Comparison of ENCODE assay signal across 10 cellular contexts in genomic region chr1:212256404-212256803, GRCh38. TPM values are rescaled to one million over a fixed set of nuclear protein-coding genes. Genes with fewer than 3 reads are reported as not detected.
DNase-seq lines count a peak whose midpoint lies in the region; ATAC-seq and TF ChIP-seq lines count a peak whose summit lies in the region.
"Had no signal": no experiment of that assay in that cellular context is flagged by ENCODE, and none has a peak within 500 bp of the region (broad histone marks: within the 10 kb centered on the region; RNA-seq: fewer than 3 reads in every experiment).

No MANE protein-coding gene starts in this region.

- TF ChIP-seq CTCF in right lobe of liver (IDR thresholded peaks at IDR 0.05) (no peak), esophagus squamous epithelium (IDR thresholded peaks at IDR 0.05) (no peak)

- peak overlapping the region; percentile 3 to 86 (median 78) for H3K4me3 Mint-ChIP-seq in CD4-positive, alpha-beta memory T cell

- peaks cover 56 to 91% (median 72%) of the 10 kb centered on the region in 4 donors for H3K4me1 Mint-ChIP-seq in CD4-positive, alpha-beta memory T cell

- WGBS in right lobe of liver (ENCODE audit: insufficient coverage, low coverage, low lambda C conversion rate, missing lambda C conversion rate) = 38% methylated on average over 1 of the region's 1 CpG
- WGBS in esophagus squamous epithelium, 2 donors = 69% methylated on average over 1 of the region's 1 CpG; no CpG with 5 or more reads in 1 of the 2 donors

- no peaks in the 10 kb centered on the region for H3K36me3 ChIP-seq in CD4-positive, alpha-beta memory T cell (ENCODE audit: insufficient read depth, low read length)
- no peaks in the 10 kb centered on the region for H3K36me3 ChIP-seq in right lobe of liver
- H3K36me3 ChIP-seq in esophagus squamous epithelium = no peaks in the 10 kb centered on the region
- H3K36me3 ChIP-seq: SJSA1, suprapubic skin had no signal

- H3K9me3 Mint-ChIP-seq in CD4-positive, alpha-beta memory T cell = peaks cover 0 to 2% (median 0%) of the 10 kb centered on the region in 8 donors

- no peak overlapping the region for H3K27ac ChIP-seq in CD4-positive, alpha-beta memory T cell (ENCODE audit: low read depth, low read length)
- peak overlapping the region; percentile 89 to 94 (median 94) for H3K27ac ChIP-seq in right lobe of liver
- no peak overlapping the region for H3K27ac ChIP-seq in substantia nigra (ENCODE audit: low read depth, low read length, poor library complexity, severe bottlenecking)
- no peak overlapping the region for H3K27ac ChIP-seq in esophagus squamous epithelium
- H3K27ac ChIP-seq: SJSA1, suprapubic skin had no signal

- peak; percentile 62 for ATAC-seq in HG02678 (IDR thresholded peaks at IDR 0.05; ENCODE audit: unreplicated experiment)
- ATAC-seq in right lobe of liver = peak in 2 of 4 donors; percentile 1

- no peaks in the 10 kb centered on the region for H3K27me3 ChIP-seq in CD4-positive, alpha-beta memory T cell (ENCODE audit: insufficient read depth, low read length)
- no peaks in the 10 kb centered on the region for H3K27me3 ChIP-seq in right lobe of liver
- H3K27me3 ChIP-seq in esophagus squamous epithelium = no peaks in the 10 kb centered on the region
- H3K27me3 ChIP-seq: SJSA1, suprapubic skin had no signal

- intact Hi-C loops in CD4-positive, alpha-beta memory T cell (cut with micrococcal nuclease) = loop anchor here (1.0 kb wide), 1 partner anchor 29 kb away; the partner anchor contains the start of gene PPP2R5A
- intact Hi-C loops in right lobe of liver (cut with DNase I) (no loop called here), esophagus squamous epithelium (cut with DNase I) (no loop called here)

- no peak overlapping the region for H3K4me3 ChIP-seq in CD4-positive, alpha-beta memory T cell (ENCODE audit: low read length in 2 of 2)
- no peak overlapping the region for H3K4me3 ChIP-seq in right lobe of liver
- H3K4me3 ChIP-seq in esophagus squamous epithelium = no peak overlapping the region
- H3K4me3 ChIP-seq: SJSA1, suprapubic skin had no signal

- peaks cover 71% of the 10 kb centered on the region for H3K4me1 ChIP-seq in CD4-positive, alpha-beta memory T cell (ENCODE audit: insufficient read depth, low read length)
- H3K4me1 ChIP-seq in right lobe of liver (peaks cover 0 to 54% (median 32%) of the 10 kb centered on the region in 4 donors), esophagus squamous epithelium (peaks cover 0 to 27% (median 11%) of the 10 kb centered on the region in 3 donors)
- H3K4me1 ChIP-seq: SJSA1 had no signal

- CTCF ChIA-PET in CD4-positive, alpha-beta memory T cell (lab: Charles Lee; ENCODE audit: partially characterized antibody) = interaction anchor here (0.9 to 1.6 kb wide), 5 partner anchors 16 to 247 kb away, joined by 3 to 5 read pairs (median 4); partner anchors contain the start of genes DTL and INTS7

- no peaks in the 10 kb centered on the region for H3K27me3 Mint-ChIP-seq in CD4-positive, alpha-beta memory T cell

- no peaks in the 10 kb centered on the region for H3K36me3 Mint-ChIP-seq in CD4-positive, alpha-beta memory T cell

- H3K9me3 ChIP-seq in CD4-positive, alpha-beta memory T cell (ENCODE audit: control insufficient read depth in 1 of 2, low read length in 2 of 2) = no peaks in the 10 kb centered on the region
- H3K9me3 ChIP-seq in right lobe of liver (no peaks in the 10 kb centered on the region), esophagus squamous epithelium (no peaks in the 10 kb centered on the region)
- H3K9me3 ChIP-seq: SJSA1, suprapubic skin had no signal

- H3K27ac Mint-ChIP-seq in CD4-positive, alpha-beta memory T cell = peak overlapping the region; percentile 77 to 92 (median 86)

- TF ChIP-seq POLR2A in right lobe of liver (IDR thresholded peaks at IDR 0.05) (no peak), esophagus squamous epithelium (IDR thresholded peaks at IDR 0.05) (no peak)

- DNase-seq in CD4-positive, alpha-beta memory T cell = peak; percentile 61 to 77 (median 72)
- DNase-seq in UCSD-AML1 (lab: John Stamatoyannopoulos, UW; ENCODE audit: unreplicated experiment) = peak; percentile 48
- peak in 1 of 3 donors; percentile 56 for DNase-seq in right lobe of liver
- DNase-seq in NCI-H2107 (lab: John Stamatoyannopoulos, UW) = no peak
- DNase-seq in substantia nigra (lab: John Stamatoyannopoulos, UW) = no peak
- no peak for DNase-seq in esophagus squamous epithelium (lab: John Stamatoyannopoulos, UW)
- no peak for DNase-seq in glomerular visceral epithelial cell (ENCODE audit: extremely low spot score)

- POLR2A ChIA-PET in CD4-positive, alpha-beta memory T cell (lab: Charles Lee; ENCODE audit: partially characterized antibody) = interaction anchor here (1.5 to 7.6 kb wide), 5 partner anchors 11 to 149 kb away, joined by 3 to 108 read pairs (median 6); partner anchors contain the start of gene PPP2R5A

RNA-seq across cellular contexts. Expression of gene PPP2R5A, which starts 28.8 kb away (rescaled TPM):
- 10 to 100 TPM; 53.8 to 55.0 TPM for total RNA-seq in CD4-positive, alpha-beta memory T cell
- 10 to 100 TPM; 37.9 to 43.0 TPM for polyA plus RNA-seq in CD4-positive, alpha-beta memory T cell
- total RNA-seq in right lobe of liver = 10 to 100 TPM; 28.5 to 57.2 (median 33.3) TPM
- 10 to 100 TPM; 57.5 to 78.8 (median 63.7) TPM for total RNA-seq in esophagus squamous epithelium

Comparison
In these comparisons a context has a peak if more than half of its experiments do, and no peak if none do; other contexts are left out.
1. DNase-seq: peak in CD4-positive, alpha-beta memory T cell (5 of 5) and UCSD-AML1 (single experiment); none in NCI-H2107 (single experiment), substantia nigra (0 of 49), esophagus squamous epithelium (single experiment) and glomerular visceral epithelial cell (single experiment).
2. H3K27ac ChIP-seq: peak in right lobe of liver (3 of 3); none in CD4-positive, alpha-beta memory T cell (single experiment), substantia nigra (single experiment) and esophagus squamous epithelium (0 of 4).